In genomic region chr1:45583666-45584350, GRCh38 we compare ENCODE assay signal across 8 cellular contexts. TPM values are rescaled to one million over a fixed set of nuclear protein-coding genes. Genes with fewer than 3 reads are reported as not detected.
DNase-seq lines count a peak whose midpoint lies in the region; ATAC-seq and TF ChIP-seq lines count a peak whose summit lies in the region.

NASP (plus strand) TSS chr1:45584041; CDS start chr1:45584147, 106 bp downstream.

- ATAC-seq in GM18505 (IDR thresholded peaks at IDR 0.05; ENCODE audit: unreplicated experiment) (peak; percentile 44), HG02938 (IDR thresholded peaks at IDR 0.05; ENCODE audit: unreplicated experiment) (peak; percentile 42), right cardiac atrium (peak; percentile 91 to 93)

- H3K36me3 ChIP-seq in rectal smooth muscle tissue (ENCODE audit: control insufficient read depth, insufficient read depth, low read length) (no peaks in the 10 kb centered on the region), uterus (no peaks in the 10 kb centered on the region)

- H3K4me1 ChIP-seq in right cardiac atrium (ENCODE audit: control insufficient read depth, insufficient read depth, low read length) (peaks cover 3% of the 10 kb centered on the region), rectal smooth muscle tissue (ENCODE audit: control insufficient read depth, insufficient read depth, low read length) (peaks cover 9% of the 10 kb centered on the region), uterus (peaks cover 7 to 9% of the 10 kb centered on the region in 2 donors)

- peak within 1 kb of the TSS; percentile 95 for H3K9ac ChIP-seq in rectal smooth muscle tissue (ENCODE audit: low read length)

- H3K27me3 ChIP-seq in right cardiac atrium (ENCODE audit: control insufficient read depth, insufficient read depth) (no peaks in the 10 kb centered on the region), rectal smooth muscle tissue (ENCODE audit: control insufficient read depth, insufficient read depth, low read length) (no peaks in the 10 kb centered on the region), uterus (no peaks in the 10 kb centered on the region)

- TF ChIP-seq POLR2A in GM18505 (IDR thresholded peaks at IDR 0.05; ENCODE audit: borderline replicate concordance, extremely low read depth, insufficient read depth, insufficient read length) = peak; percentile 99
- TF ChIP-seq POLR2A in uterus (IDR thresholded peaks at IDR 0.05) = peak; percentile 70 to 75

- under 1% methylated on average over 40 of the region's 41 CpGs for WGBS in right cardiac atrium

- H3K9me3 ChIP-seq in right cardiac atrium (ENCODE audit: control insufficient read depth, low read length) (no peaks in the 10 kb centered on the region), uterus (no peaks in the 10 kb centered on the region)

- peak within 1 kb of the TSS; percentile 89 for H3K27ac ChIP-seq in angular gyrus (ENCODE audit: low read depth, low read length)
- peak within 1 kb of the TSS; percentile 86 for H3K27ac ChIP-seq in right cardiac atrium (ENCODE audit: low read length)
- H3K27ac ChIP-seq in rectal smooth muscle tissue (ENCODE audit: low read depth, low read length) = peak within 1 kb of the TSS; percentile 96
- peak within 1 kb of the TSS; percentile 92 to 96 for H3K27ac ChIP-seq in uterus

- peak within 1 kb of the TSS; percentile 90 for H3K4me3 ChIP-seq in right cardiac atrium (ENCODE audit: low read length)
- peak within 1 kb of the TSS; percentile 99 for H3K4me3 ChIP-seq in rectal smooth muscle tissue (ENCODE audit: low read length)
- peak within 1 kb of the TSS; percentile 87 to 100 for H3K4me3 ChIP-seq in uterus

- TF ChIP-seq CTCF in uterus (IDR thresholded peaks at IDR 0.05) = no peak

- DNase-seq in NCI-H187 (lab: John Stamatoyannopoulos, UW) (peak; percentile 74 to 93), right cardiac atrium (peak; percentile 89 to 96 (median 95)), uterus (peak; percentile 91 to 92)

- intact Hi-C loops in T-helper 2 cell treated with Interferon-gamma antibody and Interleukin-4, amounts not matched to agents 100 ng/mL and 5 ng/mL, for 36 hours (cut with micrococcal nuclease) = loop anchor here (1.0 to 10.0 kb wide), 13 partner anchors 34 to 853 kb away; partner anchors contain the start of genes AKR1A1, CCDC163, IPP and KIF2C
- intact Hi-C loops in right cardiac atrium (cut with DNase I) = no loop called here
- intact Hi-C loops in uterus (cut with DNase I; ENCODE audit: low total_unique reads) = no loop called here

RNA-seq across cellular contexts. Expression of gene NASP, which starts in this region (rescaled TPM):
- total RNA-seq in T-helper 2 cell treated with Interferon-gamma antibody and Interleukin-4, amounts not matched to agents 100 ng/mL and 5 ng/mL, for 36 hours = 216 and 222 TPM in 2 replicates
- total RNA-seq in right cardiac atrium (10 to 100 TPM; 43.7 to 49.4 (median 48.1) TPM), uterus (100 to 1,000 TPM in 2 of 4 donors, 10 to 100 TPM in 2; 40.2 to 125 (median 81.0) TPM)
- 89.8 TPM for polyA plus RNA-seq in right cardiac atrium

Comparison
In these comparisons a context has a peak if more than half of its experiments do, and no peak if none do; other contexts are left out.
1. Peak in every context shown above with its lines: DNase-seq, ATAC-seq, H3K4me3 ChIP-seq and H3K27ac ChIP-seq.
2. ATAC-seq: peak in every context shown above with its lines; median percentile 92 in right cardiac atrium; 44 in GM18505; 42 in HG02938.